14 cellular contexts compared by ENCODE assay signal in the genomic region with DNA sequence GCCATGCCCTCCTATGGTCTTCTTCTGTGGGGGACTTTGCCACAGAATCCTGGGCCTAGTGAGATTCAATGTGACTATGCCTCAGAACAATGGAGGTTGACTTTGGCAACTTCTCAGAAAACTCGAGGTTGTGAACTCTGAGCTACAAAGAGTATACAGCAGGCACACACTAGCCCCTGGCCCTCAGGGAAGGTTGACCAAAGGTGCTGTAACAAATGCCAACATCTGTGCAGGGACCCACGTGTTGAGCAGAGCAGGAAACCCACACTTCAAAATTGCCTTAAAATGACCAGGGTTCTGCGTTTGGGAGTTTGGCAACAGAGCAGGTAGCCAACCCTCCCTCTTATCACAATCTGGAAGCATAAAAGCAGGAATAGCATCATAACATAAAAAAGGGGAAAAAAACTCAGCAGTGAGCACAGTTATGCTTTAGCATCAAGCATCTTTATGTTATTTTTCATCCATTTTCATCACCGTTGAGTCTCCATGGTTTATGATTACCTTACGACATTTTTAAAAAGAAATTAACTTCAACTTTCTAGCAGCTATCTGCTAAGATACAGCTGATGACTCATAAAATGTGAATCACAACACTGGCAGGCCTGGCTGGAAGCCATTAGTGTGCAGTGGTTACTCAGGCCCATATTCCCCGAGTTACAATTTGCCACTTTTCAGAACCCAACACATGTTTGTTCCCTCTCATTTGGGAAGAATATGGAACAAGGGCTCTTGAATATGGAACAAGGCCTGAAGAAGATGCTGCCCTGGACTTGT. TPM values are rescaled to one million over a fixed set of nuclear protein-coding genes. Genes with fewer than 3 reads are reported as not detected.
A peak's percentile ranks its signal among the peaks of the same experiment; 100 is the strongest.
DNase-seq lines count a peak whose midpoint lies in the region; TF ChIP-seq lines count a peak whose summit lies in the region.
"Had no signal": no experiment of that assay in that cellular context is flagged by ENCODE, and none has a peak within 500 bp of the region (broad histone marks: within the 10 kb centered on the region; RNA-seq: fewer than 3 reads in every experiment).

No MANE protein-coding gene starts in this region.

- in situ Hi-C loops in astrocyte of the cerebellum (cut with HindIII; ENCODE audit: low sequenced_read_pairs), result no loop called here

- no peak for TF ChIP-seq CTCF in AG04449 (IDR thresholded peaks at IDR 0.05; ENCODE audit: insufficient read depth, low read length, missing control alignments)
- TF ChIP-seq CTCF in astrocyte of the cerebellum (IDR thresholded peaks at IDR 0.05; ENCODE audit: low read depth, low read length, missing control alignments), result no peak
- no peak for TF ChIP-seq CTCF in GM10248 (IDR thresholded peaks at IDR 0.05; ENCODE audit: control extremely low read depth, extremely low read depth, low read depth, missing control alignments)
- no peak for TF ChIP-seq CTCF in Peyer's patch (IDR thresholded peaks at IDR 0.05)

- no peaks in the 10 kb centered on the region for H3K27me3 ChIP-seq in Peyer's patch

- H3K4me1 ChIP-seq in Peyer's patch, result no peaks in the 10 kb centered on the region

- TF ChIP-seq POLR2A in Peyer's patch (IDR thresholded peaks at IDR 0.05), result no peak

- DNase-seq in AG04449 (ENCODE audit: low read depth, low spot score), result peak; percentile 10
- DNase-seq in HS-27A (ENCODE audit: low read depth), result peak; percentile 40
- DNase-seq in astrocyte of the cerebellum (ENCODE audit: low read depth), result peak; percentile 32
- peak; percentile 46 for DNase-seq in islet precursor cell
- no peak for DNase-seq in NCI-H187 treated with DMSO at 0.1 percent for 48 hours (lab: John Stamatoyannopoulos, UW)
- DNase-seq in GM10248 (ENCODE audit: extremely low spot score), result no peak
- DNase-seq in T-helper 2 cell, result no peak
- no peak for DNase-seq in Peyer's patch
- DNase-seq: activated CD4-positive, alpha-beta memory T cell treated with anti-CD3 and anti-CD28 coated beads for 36 hours; activated naive CD4-positive, alpha-beta T cell treated with anti-CD3 and anti-CD28 coated beads for 36 hours; NCI-H82; small intestine; T-helper 1 cell had no signal

- H3K4me3 ChIP-seq in AG04449 (ENCODE audit: low read depth, low read length) (no peak overlapping the region), astrocyte of the cerebellum (ENCODE audit: low read depth, low read length) (no peak overlapping the region), Peyer's patch (no peak overlapping the region)

- no peak overlapping the region for H3K27ac ChIP-seq in Peyer's patch
- H3K27ac ChIP-seq: C4-2B had no signal

- no peaks in the 10 kb centered on the region for H3K9me3 ChIP-seq in Peyer's patch

- POLR2A ChIA-PET in AG04449 (lab: Yijun Ruan, JAX) (no interaction called here), GM10248 (lab: Yijun Ruan, JAX) (no interaction called here)

- H3K36me3 ChIP-seq in Peyer's patch, result no peaks in the 10 kb centered on the region

- CTCF ChIA-PET in AG04449 (lab: Yijun Ruan, JAX) (interaction anchor here (1.2 to 1.5 kb wide), 3 partner anchors 9 to 16 kb away, joined by 4 to 5 read pairs (median 5); no protein-coding TSS in a partner anchor), GM10248 (lab: Yijun Ruan, JAX) (interaction anchor here (1.5 kb wide), 1 partner anchor 8 kb away, joined by 3 read pairs; no protein-coding TSS in a partner anchor)

RNA-seq across cellular contexts. Expression of gene PRLHR, which starts 11.1 kb away (rescaled TPM):
- not detected for total RNA-seq in Peyer's patch
- total RNA-seq: activated CD4-positive, alpha-beta memory T cell treated with anti-CD3 and anti-CD28 coated beads for 36 hours; activated naive CD4-positive, alpha-beta T cell treated with anti-CD3 and anti-CD28 coated beads for 36 hours had no signal

Comparison
In these comparisons a context has a peak if more than half of its experiments do, and no peak if none do; other contexts are left out.
1. DNase-seq: peak in AG04449 (single experiment), HS-27A (single experiment), astrocyte of the cerebellum (single experiment) and islet precursor cell (single experiment); none in NCI-H187 treated with DMSO at 0.1 percent for 48 hours (single experiment), GM10248 (single experiment), T-helper 2 cell (0 of 5) and Peyer's patch (0 of 3).